In genomic region chr19:53969366-53969765, GRCh38 we compare ENCODE assay signal across 39 cellular contexts. TPM values are rescaled to one million over a fixed set of nuclear protein-coding genes. Genes with fewer than 3 reads are reported as not detected.
"Had no signal": no experiment of that assay in that cellular context is flagged by ENCODE, and none has a peak within 500 bp of the region (broad histone marks: within the 10 kb centered on the region; RNA-seq: fewer than 3 reads in every experiment).

No MANE protein-coding gene starts in this region.

- H3K4me3 ChIP-seq: adrenal gland, ascending aorta, body of pancreas, breast epithelium, cardiac muscle cell had no signal

- H3K4me1 ChIP-seq: adrenal gland, ascending aorta, body of pancreas, breast epithelium had no signal

- ATAC-seq: activated naive CD4-positive, alpha-beta T cell treated with anti-CD3 and anti-CD28 coated beads, Interleukin-2, amount 50 U/mL, for 72 hours; activated naive CD8-positive, alpha-beta T cell treated with anti-CD3 and anti-CD28 coated beads, Interleukin-2, amount 50 U/mL, for 24 hours; activated T-cell treated with anti-CD3 and anti-CD28 coated beads, Interleukin-2, amount 50 U/mL, for 4 hours; activated T-cell treated with anti-CD3 and anti-CD28 coated beads, Interleukin-2, amount 50 U/mL, for 72 hours; activated T-helper 17 cell treated with anti-CD3 and anti-CD28 coated beads, Interleukin-2, amount 50 U/mL, for 72 hours; body of pancreas had no signal

- DNase-seq: activated effector memory CD4-positive, alpha-beta T cell treated with anti-CD3 and anti-CD28 coated beads, Interleukin-2, amount 50 U/mL, for 16 hours; activated effector memory CD4-positive, alpha-beta T cell treated with Interleukin-2 at 50 U/mL for 16 hours; activated gamma-delta T cell; activated gamma-delta T cell treated with Interleukin-2 at 50 U/mL for 16 hours; activated naive CD4-positive, alpha-beta T cell; activated naive CD4-positive, alpha-beta T cell treated with anti-CD3 and anti-CD28 coated beads for 36 hours; activated naive CD4-positive, alpha-beta T cell treated with anti-CD3 and anti-CD28 coated beads, Interleukin-2, amount 10 ng/mL, durations not matched to agents 7 days and 5 days; activated naive CD4-positive, alpha-beta T cell treated with anti-CD3 and anti-CD28 coated beads, Interleukin-2, amount 50 U/mL, for 16 hours; activated naive CD4-positive, alpha-beta T cell treated with Interleukin-2 at 50 U/mL for 16 hours; activated naive CD8-positive, alpha-beta T cell treated with anti-CD3 and anti-CD28 coated beads for 36 hours; activated naive CD8-positive, alpha-beta T cell treated with anti-CD3 and anti-CD28 coated beads, Interleukin-2, amount 10 ng/mL, durations not matched to agents 7 days and 5 days; activated naive CD8-positive, alpha-beta T cell treated with anti-CD3 and anti-CD28 coated beads, Interleukin-2, amount 50 U/mL, for 24 hours; activated T-cell treated with anti-CD3 and anti-CD28 coated beads, Interleukin-2, amount 50 U/mL, for 1 hour; activated T-cell treated with anti-CD3 and anti-CD28 coated beads, Interleukin-2, amount 50 U/mL, for 24 hours; activated T-cell treated with anti-CD3 and anti-CD28 coated beads, Interleukin-2, amount 50 U/mL, for 4 hours; activated T-cell treated with anti-CD3 and anti-CD28 coated beads, Interleukin-2, amount 50 U/mL, for 48 hours; activated T-cell treated with anti-CD3 and anti-CD28 coated beads, Interleukin-2, amount 50 U/mL, for 72 hours; adrenal gland; amniotic stem cell; amygdala; anterior cingulate cortex; aorta; body of pancreas; brain microvascular endothelial cell; caudate nucleus; central memory CD4-positive, alpha-beta T cell; cerebellar nuclear complex had no signal

- H3K27me3 ChIP-seq: ascending aorta, body of pancreas, brain microvascular endothelial cell had no signal

- H3K9me3 ChIP-seq: adrenal gland, ascending aorta, body of pancreas, breast epithelium had no signal

- H3K27ac ChIP-seq: adrenal gland, ascending aorta, body of pancreas, brain microvascular endothelial cell, breast epithelium, cardiac muscle cell had no signal

- H3K36me3 ChIP-seq: adrenal gland, ascending aorta, brain microvascular endothelial cell, breast epithelium, cardiac muscle cell had no signal

RNA-seq across cellular contexts. Expression of gene CACNG8, which starts 6.6 kb away (rescaled TPM):
- total RNA-seq: activated naive CD4-positive, alpha-beta T cell treated with anti-CD3 and anti-CD28 coated beads for 36 hours; activated naive CD4-positive, alpha-beta T cell treated with anti-CD3 and anti-CD28 coated beads, Interleukin-2, amount 50 U/mL, for 72 hours; activated naive CD8-positive, alpha-beta T cell treated with anti-CD3 and anti-CD28 coated beads for 36 hours; activated naive CD8-positive, alpha-beta T cell treated with anti-CD3 and anti-CD28 coated beads, Interleukin-2, amount 10 ng/mL, durations not matched to agents 7 days and 5 days; activated T-cell treated with anti-CD3 and anti-CD28 coated beads, Interleukin-2, amount 50 U/mL, for 4 hours; activated T-helper 1 cell treated with anti-CD3 and anti-CD28 coated beads, Interleukin-12 subunit alpha, Interleukin-12 subunit beta, Interleukin-2, Interleukin-4 antibody, amounts not matched to agents 30 ng/mL and 10 ng/mL and 1 ng/mL, durations not matched to agents 14 hours and 24 hours and 36 hours; activated T-helper 2 cell treated with anti-CD3 and anti-CD28 coated beads, Interferon-gamma antibody, Interleukin-2, Interleukin-4, amounts not matched to agents 10 μg/mL and 5 μg/mL and 100 μg/mL, durations not matched to agents 14 hours and 24 hours and 36 hours; body of pancreas; bronchial epithelial cell had no signal

RNA-seq across cellular contexts. Expression of gene CACNG6, which starts 22.1 kb away (rescaled TPM):
- total RNA-seq: activated naive CD4-positive, alpha-beta T cell treated with anti-CD3 and anti-CD28 coated beads for 36 hours; activated naive CD4-positive, alpha-beta T cell treated with anti-CD3 and anti-CD28 coated beads, Interleukin-2, amount 50 U/mL, for 72 hours; activated naive CD8-positive, alpha-beta T cell treated with anti-CD3 and anti-CD28 coated beads for 36 hours; activated naive CD8-positive, alpha-beta T cell treated with anti-CD3 and anti-CD28 coated beads, Interleukin-2, amount 10 ng/mL, durations not matched to agents 7 days and 5 days; activated T-cell treated with anti-CD3 and anti-CD28 coated beads, Interleukin-2, amount 50 U/mL, for 4 hours; activated T-cell treated with anti-CD3 and anti-CD28 coated beads, Interleukin-2, amount 50 U/mL, for 72 hours; activated T-helper 1 cell treated with anti-CD3 and anti-CD28 coated beads, Interleukin-12 subunit alpha, Interleukin-12 subunit beta, Interleukin-2, Interleukin-4 antibody, amounts not matched to agents 30 ng/mL and 10 ng/mL and 1 ng/mL, durations not matched to agents 14 hours and 24 hours and 36 hours; activated T-helper 17 cell treated with anti-CD3 and anti-CD28 coated beads, Interleukin-2, amount 50 U/mL, for 72 hours; activated T-helper 2 cell treated with anti-CD3 and anti-CD28 coated beads, Interferon-gamma antibody, Interleukin-2, Interleukin-4, amounts not matched to agents 10 μg/mL and 5 μg/mL and 100 μg/mL, durations not matched to agents 14 hours and 24 hours and 36 hours; adrenal gland; aorta; ascending aorta; body of pancreas; breast epithelium; cardiac septum; cerebellum; chondrocyte had no signal
- polyA plus RNA-seq: adipose tissue, adrenal gland had no signal
